Comparison of ENCODE assay signal across 2 cellular contexts in the genomic region with DNA sequence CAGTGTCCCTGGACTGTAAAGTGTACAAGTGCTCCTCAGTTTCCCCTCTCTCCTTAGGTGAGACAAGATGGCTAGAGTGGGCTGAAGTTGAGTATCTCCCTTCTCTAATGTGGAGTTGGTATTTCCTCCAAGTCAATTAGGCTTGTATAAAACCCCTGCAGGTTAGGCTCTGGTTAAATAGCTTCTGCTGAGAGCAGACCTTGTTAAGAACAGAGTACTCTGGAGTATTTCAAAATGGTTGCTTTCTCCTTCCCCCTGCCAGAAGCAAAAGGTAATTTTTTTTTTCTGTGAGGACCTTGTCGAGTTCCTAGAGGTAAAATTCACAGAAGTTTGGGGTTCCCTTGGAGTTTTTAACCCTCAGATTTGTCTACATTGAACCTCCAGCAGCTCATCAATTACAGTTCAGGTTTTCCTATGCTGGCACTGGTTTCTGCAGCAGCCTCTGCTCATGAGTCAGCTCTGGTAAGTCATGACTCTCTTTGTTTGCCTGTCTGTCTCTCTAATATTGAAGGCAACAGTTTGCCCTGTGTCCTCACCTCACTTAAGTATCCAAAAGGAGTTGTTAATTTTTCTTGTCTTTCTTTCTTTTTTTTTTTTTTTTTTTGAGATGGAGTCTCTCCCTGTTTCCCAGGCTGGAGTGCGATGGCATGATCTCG.
A peak's percentile ranks its signal among the peaks of the same experiment; 100 is the strongest.
TF ChIP-seq lines count a peak whose summit lies in the region.

No MANE protein-coding gene starts in this region.

TF ChIP-seq in GM23338, 12 proteins besides CTCF, POLR2A, EP300 and RAD21 (continues in another document):
- TF ChIP-seq CREB1 (CRISPR knock-in tag; IDR thresholded peaks at IDR 0.05; ENCODE audit: low read depth) (no peak), EZH2phosphoT487 (IDR thresholded peaks at IDR 0.05; ENCODE audit: unreplicated experiment) (no peak), ZNF114 (CRISPR knock-in tag; IDR thresholded peaks at IDR 0.05) (no peak), NANOG (IDR thresholded peaks at IDR 0.05; ENCODE audit: borderline replicate concordance) (no peak), POLR2AphosphoS5 (IDR thresholded peaks at IDR 0.05; ENCODE audit: low read depth) (no peak), ZNF462 (CRISPR knock-in tag; IDR thresholded peaks at IDR 0.05) (no peak)
- TF ChIP-seq, protein P1, sequence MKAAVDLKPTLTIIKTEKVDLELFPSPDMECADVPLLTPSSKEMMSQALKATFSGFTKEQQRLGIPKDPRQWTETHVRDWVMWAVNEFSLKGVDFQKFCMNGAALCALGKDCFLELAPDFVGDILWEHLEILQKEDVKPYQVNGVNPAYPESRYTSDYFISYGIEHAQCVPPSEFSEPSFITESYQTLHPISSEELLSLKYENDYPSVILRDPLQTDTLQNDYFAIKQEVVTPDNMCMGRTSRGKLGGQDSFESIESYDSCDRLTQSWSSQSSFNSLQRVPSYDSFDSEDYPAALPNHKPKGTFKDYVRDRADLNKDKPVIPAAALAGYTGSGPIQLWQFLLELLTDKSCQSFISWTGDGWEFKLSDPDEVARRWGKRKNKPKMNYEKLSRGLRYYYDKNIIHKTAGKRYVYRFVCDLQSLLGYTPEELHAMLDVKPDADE (IDR thresholded peaks at IDR 0.05), result no peak
- TF ChIP-seq, protein P2, sequence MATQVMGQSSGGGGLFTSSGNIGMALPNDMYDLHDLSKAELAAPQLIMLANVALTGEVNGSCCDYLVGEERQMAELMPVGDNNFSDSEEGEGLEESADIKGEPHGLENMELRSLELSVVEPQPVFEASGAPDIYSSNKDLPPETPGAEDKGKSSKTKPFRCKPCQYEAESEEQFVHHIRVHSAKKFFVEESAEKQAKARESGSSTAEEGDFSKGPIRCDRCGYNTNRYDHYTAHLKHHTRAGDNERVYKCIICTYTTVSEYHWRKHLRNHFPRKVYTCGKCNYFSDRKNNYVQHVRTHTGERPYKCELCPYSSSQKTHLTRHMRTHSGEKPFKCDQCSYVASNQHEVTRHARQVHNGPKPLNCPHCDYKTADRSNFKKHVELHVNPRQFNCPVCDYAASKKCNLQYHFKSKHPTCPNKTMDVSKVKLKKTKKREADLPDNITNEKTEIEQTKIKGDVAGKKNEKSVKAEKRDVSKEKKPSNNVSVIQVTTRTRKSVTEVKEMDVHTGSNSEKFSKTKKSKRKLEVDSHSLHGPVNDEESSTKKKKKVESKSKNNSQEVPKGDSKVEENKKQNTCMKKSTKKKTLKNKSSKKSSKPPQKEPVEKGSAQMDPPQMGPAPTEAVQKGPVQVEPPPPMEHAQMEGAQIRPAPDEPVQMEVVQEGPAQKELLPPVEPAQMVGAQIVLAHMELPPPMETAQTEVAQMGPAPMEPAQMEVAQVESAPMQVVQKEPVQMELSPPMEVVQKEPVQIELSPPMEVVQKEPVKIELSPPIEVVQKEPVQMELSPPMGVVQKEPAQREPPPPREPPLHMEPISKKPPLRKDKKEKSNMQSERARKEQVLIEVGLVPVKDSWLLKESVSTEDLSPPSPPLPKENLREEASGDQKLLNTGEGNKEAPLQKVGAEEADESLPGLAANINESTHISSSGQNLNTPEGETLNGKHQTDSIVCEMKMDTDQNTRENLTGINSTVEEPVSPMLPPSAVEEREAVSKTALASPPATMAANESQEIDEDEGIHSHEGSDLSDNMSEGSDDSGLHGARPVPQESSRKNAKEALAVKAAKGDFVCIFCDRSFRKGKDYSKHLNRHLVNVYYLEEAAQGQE (IDR thresholded peaks at IDR 0.05; ENCODE audit: unreplicated experiment), result no peak

TF ChIP-seq in SK-N-SH, 30 proteins besides CTCF, POLR2A, EP300 and RAD21:
- TF ChIP-seq YY1 (IDR thresholded peaks at IDR 0.05; ENCODE audit: low read depth) (no peak), SIN3A (IDR thresholded peaks at IDR 0.05; ENCODE audit: borderline replicate concordance, low read depth, low read length) (no peak), GABPA (IDR thresholded peaks at IDR 0.05; ENCODE audit: low read depth) (no peak), NRF1 (IDR thresholded peaks at IDR 0.05; ENCODE audit: low read depth, low read length) (no peak), POLR2AphosphoS5 (IDR thresholded peaks at IDR 0.05; ENCODE audit: low read depth, low read length) (no peak), MEF2A (IDR thresholded peaks at IDR 0.05; ENCODE audit: borderline replicate concordance, low read depth) (no peak), EZH2phosphoT487 (IDR thresholded peaks at IDR 0.05; ENCODE audit: borderline replicate concordance, low read depth) (no peak), RCOR1 (IDR thresholded peaks at IDR 0.05; ENCODE audit: low read length) (no peak), SMC3 (IDR thresholded peaks at IDR 0.05; ENCODE audit: low read depth, low read length) (no peak), PBX3 (IDR thresholded peaks at IDR 0.05) (peak; percentile 39; the same call in 1 of the 2 replicates), RXRA (IDR thresholded peaks at IDR 0.05; ENCODE audit: borderline replicate concordance, low read depth) (no peak), FOXJ3 (CRISPR knock-in tag; IDR thresholded peaks at IDR 0.05) (no peak), JUND (IDR thresholded peaks at IDR 0.05) (peak; percentile 52), FOSL2 (IDR thresholded peaks at IDR 0.05; ENCODE audit: borderline replicate concordance, low read depth) (peak; percentile 79), NFIC (IDR thresholded peaks at IDR 0.05; ENCODE audit: borderline replicate concordance) (peak; percentile 38; the same call in 1 of the 2 replicates), ELF1 (IDR thresholded peaks at IDR 0.05) (no peak), IRF3 (IDR thresholded peaks at IDR 0.05; ENCODE audit: low read depth, low read length) (no peak), USF1 (IDR thresholded peaks at IDR 0.05; ENCODE audit: borderline replicate concordance, low read depth) (no peak), CHD2 (IDR thresholded peaks at IDR 0.05; ENCODE audit: low read length, partially characterized antibody) (no peak), FOXM1 (IDR thresholded peaks at IDR 0.05; ENCODE audit: low read depth) (no peak), TAF1 (IDR thresholded peaks at IDR 0.05; ENCODE audit: borderline replicate concordance, low read depth, low read length) (no peak), RFX5 (IDR thresholded peaks at IDR 0.05; ENCODE audit: low read length) (no peak), GATA2 (CRISPR knock-in tag; IDR thresholded peaks at IDR 0.05) (no peak), TCF12 (IDR thresholded peaks at IDR 0.05) (0 out of 2 replicates have a peak, but pooled peaks have one; percentile 19)
- TF ChIP-seq, protein P2 (IDR thresholded peaks at IDR 0.05; ENCODE audit: low read depth, low read length), result no peak
- TF ChIP-seq, protein P3, sequence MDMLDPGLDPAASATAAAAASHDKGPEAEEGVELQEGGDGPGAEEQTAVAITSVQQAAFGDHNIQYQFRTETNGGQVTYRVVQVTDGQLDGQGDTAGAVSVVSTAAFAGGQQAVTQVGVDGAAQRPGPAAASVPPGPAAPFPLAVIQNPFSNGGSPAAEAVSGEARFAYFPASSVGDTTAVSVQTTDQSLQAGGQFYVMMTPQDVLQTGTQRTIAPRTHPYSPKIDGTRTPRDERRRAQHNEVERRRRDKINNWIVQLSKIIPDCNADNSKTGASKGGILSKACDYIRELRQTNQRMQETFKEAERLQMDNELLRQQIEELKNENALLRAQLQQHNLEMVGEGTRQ (IDR thresholded peaks at IDR 0.05; ENCODE audit: borderline replicate concordance, low read depth, low read length), result no peak
- TF ChIP-seq, protein P4, sequence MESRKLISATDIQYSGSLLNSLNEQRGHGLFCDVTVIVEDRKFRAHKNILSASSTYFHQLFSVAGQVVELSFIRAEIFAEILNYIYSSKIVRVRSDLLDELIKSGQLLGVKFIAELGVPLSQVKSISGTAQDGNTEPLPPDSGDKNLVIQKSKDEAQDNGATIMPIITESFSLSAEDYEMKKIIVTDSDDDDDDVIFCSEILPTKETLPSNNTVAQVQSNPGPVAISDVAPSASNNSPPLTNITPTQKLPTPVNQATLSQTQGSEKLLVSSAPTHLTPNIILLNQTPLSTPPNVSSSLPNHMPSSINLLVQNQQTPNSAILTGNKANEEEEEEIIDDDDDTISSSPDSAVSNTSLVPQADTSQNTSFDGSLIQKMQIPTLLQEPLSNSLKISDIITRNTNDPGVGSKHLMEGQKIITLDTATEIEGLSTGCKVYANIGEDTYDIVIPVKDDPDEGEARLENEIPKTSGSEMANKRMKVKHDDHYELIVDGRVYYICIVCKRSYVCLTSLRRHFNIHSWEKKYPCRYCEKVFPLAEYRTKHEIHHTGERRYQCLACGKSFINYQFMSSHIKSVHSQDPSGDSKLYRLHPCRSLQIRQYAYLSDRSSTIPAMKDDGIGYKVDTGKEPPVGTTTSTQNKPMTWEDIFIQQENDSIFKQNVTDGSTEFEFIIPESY (IDR thresholded peaks at IDR 0.05; ENCODE audit: borderline replicate concordance, low read depth), result no peak
- TF ChIP-seq, protein P5, sequence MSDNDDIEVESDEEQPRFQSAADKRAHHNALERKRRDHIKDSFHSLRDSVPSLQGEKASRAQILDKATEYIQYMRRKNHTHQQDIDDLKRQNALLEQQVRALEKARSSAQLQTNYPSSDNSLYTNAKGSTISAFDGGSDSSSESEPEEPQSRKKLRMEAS (IDR thresholded peaks at IDR 0.05; ENCODE audit: low read depth), result no peak
